31 cellular contexts compared by ENCODE assay signal in genomic region chr7:106416430-106416829, GRCh38.
"Had no signal": no experiment of that assay in that cellular context is flagged by ENCODE, and none has a peak within 500 bp of the region (broad histone marks: within the 10 kb centered on the region; RNA-seq: fewer than 3 reads in every experiment).

No MANE protein-coding gene starts in this region.

- H3K36me3 ChIP-seq: ascending aorta, breast epithelium, MG63, SJCRH30 had no signal

- H3K27ac Mint-ChIP-seq: activated CD4-positive, alpha-beta memory T cell treated with anti-CD3 and anti-CD28 coated beads for 36 hours; activated CD4-positive, alpha-beta T cell treated with anti-CD3 and anti-CD28 coated beads for 36 hours; activated naive CD8-positive, alpha-beta T cell treated with anti-CD3 and anti-CD28 coated beads for 36 hours; activated T-helper 17 cell treated with anti-CD3 and anti-CD28 coated beads, Interleukin-2, amount 50 U/mL, for 72 hours; WTC11 had no signal

- DNase-seq: activated CD4-positive, alpha-beta memory T cell treated with anti-CD3 and anti-CD28 coated beads for 36 hours; activated CD4-positive, alpha-beta T cell treated with anti-CD3 and anti-CD28 coated beads for 36 hours; activated CD4-positive, alpha-beta T cell treated with anti-CD3 and anti-CD28 coated beads, Interleukin-2, amount 50 U/mL, for 1 hour; activated CD8-positive, alpha-beta memory T cell treated with anti-CD3 and anti-CD28 coated beads, Interleukin-2, amount 50 U/mL, for 4 hours; activated effector memory CD4-positive, alpha-beta T cell treated with anti-CD3 and anti-CD28 coated beads, Interleukin-2, amount 50 U/mL, for 16 hours; activated naive CD4-positive, alpha-beta T cell; activated naive CD4-positive, alpha-beta T cell treated with anti-CD3 and anti-CD28 coated beads, Interleukin-2, amount 50 U/mL, for 16 hours; activated naive CD8-positive, alpha-beta T cell treated with anti-CD3 and anti-CD28 coated beads for 36 hours; activated T-cell treated with anti-CD3 and anti-CD28 coated beads for 4 hours; activated T-cell treated with anti-CD3 and anti-CD28 coated beads, Interleukin-2, amount 50 U/mL, for 48 hours; amygdala; Kasumi-1; KG1; MG63; NCI-H1048; NCI-H1436 treated with DMSO at 0.1 percent for 48 hours; NCI-H1694 treated with DMSO at 0.1 percent for 48 hours; NCI-H2029; NCI-H345; NCI-H526; NCI-H748 treated with DMSO at 0.1 percent for 48 hours; SHP77; SJCRH30; T1000 had no signal

- FAIRE-seq: TTC549 had no signal

- ATAC-seq: activated CD4-positive, alpha-beta T cell treated with anti-CD3 and anti-CD28 coated beads for 36 hours; activated CD4-positive, CD25-positive, alpha-beta regulatory T cell treated with anti-CD3 and anti-CD28 coated beads, Interleukin-2, amount 50 U/mL, for 24 hours; activated T-helper 17 cell treated with anti-CD3 and anti-CD28 coated beads, Interleukin-2, amount 50 U/mL, for 72 hours; WTC11 had no signal

- H3K27ac ChIP-seq: ascending aorta, SJCRH30, SK-N-MC had no signal

- H3K4me3 Mint-ChIP-seq: activated CD4-positive, alpha-beta memory T cell treated with anti-CD3 and anti-CD28 coated beads for 36 hours; activated CD4-positive, alpha-beta T cell treated with anti-CD3 and anti-CD28 coated beads for 36 hours; activated naive CD8-positive, alpha-beta T cell treated with anti-CD3 and anti-CD28 coated beads for 36 hours; activated T-helper 17 cell treated with anti-CD3 and anti-CD28 coated beads, Interleukin-2, amount 50 U/mL, for 72 hours; WTC11 had no signal

- H3K9me3 ChIP-seq: MG63 had no signal

- H3K4me3 ChIP-seq: ascending aorta, breast epithelium, MG63, SJCRH30, SK-N-MC had no signal

- H3K4me1 ChIP-seq: SJCRH30 had no signal

- H3K27me3 ChIP-seq: ascending aorta, breast epithelium, MG63, SJCRH30 had no signal
